In the genomic region with DNA sequence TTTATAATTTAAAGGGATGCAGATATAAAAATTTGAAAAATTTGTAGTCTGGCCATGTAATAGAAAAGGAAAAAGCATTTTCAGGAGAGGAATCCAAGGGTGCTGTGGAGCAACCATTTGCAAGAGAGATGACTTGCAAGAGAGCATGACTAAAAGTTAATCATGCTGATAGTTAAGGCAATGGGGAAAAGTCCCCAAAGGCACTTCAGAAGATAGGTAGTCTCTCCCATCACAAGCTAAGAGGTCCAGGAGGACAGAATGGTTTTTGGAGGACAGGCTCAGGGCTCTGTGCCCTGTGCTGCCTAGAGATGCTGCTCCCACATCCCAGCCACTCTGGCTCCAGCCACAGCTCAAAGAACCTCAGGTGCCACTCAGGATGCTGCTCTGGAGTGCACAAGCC, we compare ENCODE assay signal across 1 cellular context.
TF ChIP-seq lines count a peak whose summit lies in the region.

No MANE protein-coding gene starts in this region.

TF ChIP-seq in H1, 55 proteins besides CTCF, POLR2A, EP300 and RAD21:
- TF ChIP-seq GTF2F1 (IDR thresholded peaks at IDR 0.05; ENCODE audit: borderline replicate concordance, low read depth, low read length): no peak
- no peak for TF ChIP-seq JUND (IDR thresholded peaks at IDR 0.05; ENCODE audit: low read length)
- TF ChIP-seq NANOG (IDR thresholded peaks at IDR 0.05; ENCODE audit: insufficient read depth, low read depth, low read length, poor library complexity, severe bottlenecking): no peak
- TF ChIP-seq KDM1A (IDR thresholded peaks at IDR 0.05; ENCODE audit: borderline replicate concordance, low read length): no peak
- TF ChIP-seq, protein P1, sequence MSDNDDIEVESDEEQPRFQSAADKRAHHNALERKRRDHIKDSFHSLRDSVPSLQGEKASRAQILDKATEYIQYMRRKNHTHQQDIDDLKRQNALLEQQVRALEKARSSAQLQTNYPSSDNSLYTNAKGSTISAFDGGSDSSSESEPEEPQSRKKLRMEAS (IDR thresholded peaks at IDR 0.05): no peak
- TF ChIP-seq NRF1 (IDR thresholded peaks at IDR 0.05; ENCODE audit: low read depth, low read length): no peak
- no peak for TF ChIP-seq CTBP2 (IDR thresholded peaks at IDR 0.05; ENCODE audit: borderline replicate concordance, insufficient read depth, insufficient read length, low read length)
- no peak for TF ChIP-seq KDM5A (IDR thresholded peaks at IDR 0.05; ENCODE audit: low read length)
- TF ChIP-seq YY1 (IDR thresholded peaks at IDR 0.05; ENCODE audit: low read depth, low read length): no peak
- TF ChIP-seq HDAC2 (IDR thresholded peaks at IDR 0.05; ENCODE audit: borderline replicate concordance in 1 of 2, low read depth in 2 of 2, low read length in 2 of 2): no peak
- no peak for TF ChIP-seq SIRT6 (IDR thresholded peaks at IDR 0.05; ENCODE audit: low read length)
- TF ChIP-seq SIN3A (conservative IDR thresholded peaks at IDR 0.05 in 1 of 2, IDR thresholded peaks at IDR 0.05 in 1 of 2; ENCODE audit: low read depth in 1 of 2, low read length in 2 of 2): no peak
- no peak for TF ChIP-seq CREB1 (IDR thresholded peaks at IDR 0.05)
- TF ChIP-seq MAFK (IDR thresholded peaks at IDR 0.05; ENCODE audit: low read depth, low read length): no peak
- TF ChIP-seq TCF12 (IDR thresholded peaks at IDR 0.05; ENCODE audit: low read depth, low read length): no peak
- no peak for TF ChIP-seq HDAC6 (IDR thresholded peaks at IDR 0.05; ENCODE audit: low read depth, low read length)
- TF ChIP-seq KDM4A (IDR thresholded peaks at IDR 0.05; ENCODE audit: low read depth, low read length, severe bottlenecking): no peak
- no peak for TF ChIP-seq BCL11A (IDR thresholded peaks at IDR 0.05; ENCODE audit: low read depth in 2 of 2, low read length in 2 of 2)
- TF ChIP-seq CBX5 (IDR thresholded peaks at IDR 0.05; ENCODE audit: low read depth, low read length): no peak
